ENCODE assay signal across 27 cellular contexts in the genomic region with DNA sequence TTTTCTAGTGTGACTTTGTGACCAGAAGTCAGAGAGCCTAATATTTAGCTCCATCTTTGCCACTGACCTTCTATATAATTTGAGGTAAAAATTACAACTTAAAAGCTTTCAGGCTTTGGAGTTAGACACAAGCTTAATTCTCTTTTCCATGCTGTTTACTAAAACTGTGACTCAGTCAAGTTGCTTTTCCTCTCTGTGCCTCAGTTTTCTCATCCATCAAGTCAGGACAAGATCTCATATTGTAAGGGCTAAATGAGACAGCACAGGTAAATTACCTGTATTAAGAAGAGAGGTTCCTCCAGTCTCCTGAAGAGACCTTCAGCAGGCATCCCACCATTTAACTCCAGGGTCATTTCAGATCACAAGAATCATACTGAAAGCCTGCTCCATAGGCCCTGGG.
"Had no signal": no experiment of that assay in that cellular context is flagged by ENCODE, and none has a peak within 500 bp of the region (broad histone marks: within the 10 kb centered on the region; RNA-seq: fewer than 3 reads in every experiment).

No MANE protein-coding gene starts in this region.

- H3K4me1 Mint-ChIP-seq: stimulated activated effector memory CD8-positive, alpha-beta T cell treated with anti-CD3 and anti-CD28 coated beads, Interleukin-12 subunit alpha, Interleukin-12 subunit beta, amount 100 ng/mL, for 72 hours; stimulated activated naive B cell treated with anti-CD40 and anti-IgM and Interleukin-4, amounts not matched to agents 10 μg/mL and 1 μg/mL and 100 μg/mL, for 72 hours had no signal

- H3K4me1 ChIP-seq: pancreas, prostate gland, right atrium auricular region, spleen, stomach, thyroid gland, tibial nerve, upper lobe of left lung, vagina had no signal

- H3K27me3 ChIP-seq: neutrophil, pancreas, right atrium auricular region, stomach, thyroid gland, tibial nerve, upper lobe of left lung, vagina had no signal

- H3K27ac ChIP-seq: neutrophil, pancreas, prostate gland, right atrium auricular region, skin epidermis, spleen, stomach, thoracic aorta, thyroid gland, tibial nerve, upper lobe of left lung, vagina had no signal

- H3K36me3 Mint-ChIP-seq: natural killer cell treated with Interleukin-12 subunit alpha and Interleukin-12 subunit beta and Interleukin-15 and Interleukin-18, amount 100 ng/mL, for 72 hours; stimulated activated effector memory CD8-positive, alpha-beta T cell treated with anti-CD3 and anti-CD28 coated beads, Interleukin-12 subunit alpha, Interleukin-12 subunit beta, amount 100 ng/mL, for 72 hours; stimulated activated naive B cell treated with anti-CD40 and anti-IgM and Interleukin-4, amounts not matched to agents 10 μg/mL and 1 μg/mL and 100 μg/mL, for 72 hours had no signal

- H3K4me3 ChIP-seq: pancreas, prostate gland, right atrium auricular region, skin epidermis, smooth muscle cell, spleen, stomach, thoracic aorta, thyroid gland, tibial nerve, upper lobe of left lung, vagina had no signal

- H3K4me2 ChIP-seq: smooth muscle cell had no signal

- FAIRE-seq: pancreas, urothelium cell line had no signal

- H3K27me3 Mint-ChIP-seq: natural killer cell treated with Interleukin-12 subunit alpha and Interleukin-12 subunit beta and Interleukin-15 and Interleukin-18, amount 100 ng/mL, for 72 hours had no signal

- H3K27ac Mint-ChIP-seq: natural killer cell treated with Interleukin-12 subunit alpha and Interleukin-12 subunit beta and Interleukin-15 and Interleukin-18, amount 100 ng/mL, for 72 hours; stimulated activated effector memory CD8-positive, alpha-beta T cell treated with anti-CD3 and anti-CD28 coated beads, Interleukin-12 subunit alpha, Interleukin-12 subunit beta, amount 100 ng/mL, for 72 hours; stimulated activated naive B cell treated with anti-CD40 and anti-IgM and Interleukin-4, amounts not matched to agents 10 μg/mL and 1 μg/mL and 100 μg/mL, for 72 hours; stimulated activated naive CD8-positive, alpha-beta T cell treated with anti-CD3 and anti-CD28 coated beads, Interleukin-15, Interleukin-2, amounts not matched to agents 100 ng/mL and 50 ng/mL, for 24 hours had no signal

- H3K36me3 ChIP-seq: neutrophil, pancreas, prostate gland, right atrium auricular region, spleen, stomach, thoracic aorta, thyroid gland, tibial nerve, upper lobe of left lung, vagina had no signal

- H3K9me3 Mint-ChIP-seq: nephron progenitor cell, neural crest cell had no signal

- H3K4me3 Mint-ChIP-seq: natural killer cell treated with Interleukin-12 subunit alpha and Interleukin-12 subunit beta and Interleukin-15 and Interleukin-18, amount 100 ng/mL, for 72 hours; nephron progenitor cell; neural crest cell; stimulated activated effector memory CD8-positive, alpha-beta T cell treated with anti-CD3 and anti-CD28 coated beads, Interleukin-12 subunit alpha, Interleukin-12 subunit beta, amount 100 ng/mL, for 72 hours; stimulated activated naive B cell treated with anti-CD40 and anti-IgM and Interleukin-4, amounts not matched to agents 10 μg/mL and 1 μg/mL and 100 μg/mL, for 72 hours; stimulated activated naive CD8-positive, alpha-beta T cell treated with anti-CD3 and anti-CD28 coated beads, Interleukin-15, Interleukin-2, amounts not matched to agents 100 ng/mL and 50 ng/mL, for 24 hours had no signal

- DNase-seq: nucleus accumbens; pancreas; retina; spleen; stimulated activated CD4-positive, alpha-beta T cell treated with anti-CD3 and anti-CD28 coated beads, Interleukin-12 subunit alpha, Interleukin-12 subunit beta, amount 100 ng/mL, for 4 hours; stimulated activated CD4-positive, alpha-beta T cell treated with anti-CD3 and anti-CD28 coated beads, Interleukin-2, amount 100 ng/mL, for 24 hours; stimulated activated CD4-positive, alpha-beta T cell treated with anti-CD3 and anti-CD28 coated beads, Interleukin-2, amount 100 ng/mL, for 48 hours; stimulated activated CD4-positive, alpha-beta T cell treated with anti-CD3 and anti-CD28 coated beads, Interleukin-4, amount 100 ng/mL, for 24 hours; stimulated activated naive B cell treated with anti-CD40 and anti-IgM and Interleukin-4, amounts not matched to agents 10 μg/mL and 1 μg/mL and 100 μg/mL, for 72 hours; stimulated activated naive CD4-positive, alpha-beta T cell treated with Interleukin-2 at 50 U/mL for 16 hours; stomach; thyroid gland had no signal
